ENCODE assay signal across 12 cellular contexts in genomic region chr2:213834331-213834730, GRCh38.
DNase-seq lines count a peak whose midpoint lies in the region; ATAC-seq and TF ChIP-seq lines count a peak whose summit lies in the region.
"Had no signal": no experiment of that assay in that cellular context is flagged by ENCODE, and none has a peak within 500 bp of the region (broad histone marks: within the 10 kb centered on the region; RNA-seq: fewer than 3 reads in every experiment).

No MANE protein-coding gene starts in this region.

- H3K27ac ChIP-seq in RWPE2 (ENCODE audit: poor library complexity, severe bottlenecking) = peak overlapping the region; percentile 52

- DNase-seq in ELR (ENCODE audit: low read depth) = peak; percentile 77
- DNase-seq in RWPE2 (ENCODE audit: low spot score) = no peak
- DNase-seq in fibroblast of pulmonary artery (ENCODE audit: low read depth) = peak; percentile 36
- DNase-seq in natural killer cell treated with Interleukin-12 subunit alpha and Interleukin-12 subunit beta and Interleukin-15 and Interleukin-18, amount 100 ng/mL, for 72 hours (ENCODE audit: low spot score) = no peak
- DNase-seq in GOT3 (lab: John Stamatoyannopoulos, UW) = no peak
- DNase-seq: amygdala, MM.1S, NCI-H2227 treated with DMSO at 0.1 percent for 48 hours had no signal

- H3K4me1 Mint-ChIP-seq in natural killer cell treated with Interleukin-12 subunit alpha and Interleukin-12 subunit beta and Interleukin-15 and Interleukin-18, amount 100 ng/mL, for 72 hours (ENCODE audit: low read depth in 2 of 2) = no peaks in the 10 kb centered on the region

- no peak overlapping the region for H3K4me3 Mint-ChIP-seq in natural killer cell treated with Interleukin-12 subunit alpha and Interleukin-12 subunit beta and Interleukin-15 and Interleukin-18, amount 100 ng/mL, for 72 hours

- H3K36me3 ChIP-seq in RWPE2 (ENCODE audit: low read depth) (no peaks in the 10 kb centered on the region), skeletal muscle satellite cell (ENCODE audit: insufficient read depth, low read length) (no peaks in the 10 kb centered on the region)

- H3K4me1 ChIP-seq in RWPE2 (ENCODE audit: insufficient read depth, poor library complexity, severe bottlenecking) (peaks cover 17% of the 10 kb centered on the region), skeletal muscle satellite cell (ENCODE audit: control insufficient read depth, insufficient read depth, low read length) (peaks cover 17% of the 10 kb centered on the region)

- peaks cover 9% of the 10 kb centered on the region for H3K9me3 Mint-ChIP-seq in natural killer cell treated with Interleukin-12 subunit alpha and Interleukin-12 subunit beta and Interleukin-15 and Interleukin-18, amount 100 ng/mL, for 72 hours

- H3K27ac Mint-ChIP-seq in natural killer cell treated with Interleukin-12 subunit alpha and Interleukin-12 subunit beta and Interleukin-15 and Interleukin-18, amount 100 ng/mL, for 72 hours = no peak overlapping the region

- H3K4me3 ChIP-seq in RWPE2 (ENCODE audit: severe bottlenecking) = no peak overlapping the region
- no peak overlapping the region for H3K4me3 ChIP-seq in fibroblast of pulmonary artery (replicated peaks; ENCODE audit: low read depth, low read length)
- H3K4me3 ChIP-seq in skeletal muscle satellite cell (ENCODE audit: low read length) = peak overlapping the region; percentile 4

- H3K36me3 Mint-ChIP-seq in natural killer cell treated with Interleukin-12 subunit alpha and Interleukin-12 subunit beta and Interleukin-15 and Interleukin-18, amount 100 ng/mL, for 72 hours = no peaks in the 10 kb centered on the region

- ATAC-seq in RWPE2 (ENCODE audit: low read depth) = peak; percentile 97
- ATAC-seq in natural killer cell treated with Interleukin-12 subunit alpha and Interleukin-12 subunit beta and Interleukin-15 and Interleukin-18, amount 100 ng/mL, for 72 hours = no peak
- no peak for ATAC-seq in GM18870 (IDR thresholded peaks at IDR 0.05; ENCODE audit: unreplicated experiment)
- no peak for ATAC-seq in HG02642 (IDR thresholded peaks at IDR 0.05; ENCODE audit: poor library complexity, unreplicated experiment)
- ATAC-seq: Right ventricle myocardium inferior had no signal

- peak overlapping the region; percentile 65 for H3K4me2 ChIP-seq in skeletal muscle satellite cell (ENCODE audit: low read length)

- H3K27me3 Mint-ChIP-seq in natural killer cell treated with Interleukin-12 subunit alpha and Interleukin-12 subunit beta and Interleukin-15 and Interleukin-18, amount 100 ng/mL, for 72 hours = no peaks in the 10 kb centered on the region

- no peaks in the 10 kb centered on the region for H3K27me3 ChIP-seq in RWPE2 (ENCODE audit: insufficient read depth, poor library complexity, severe bottlenecking)
- H3K27me3 ChIP-seq in skeletal muscle satellite cell (ENCODE audit: control insufficient read depth, insufficient read depth, low read length) = no peaks in the 10 kb centered on the region

- H3K9ac ChIP-seq in skeletal muscle satellite cell (ENCODE audit: low read depth, low read length) = no peak overlapping the region

- H3K9me3 ChIP-seq in RWPE2 (ENCODE audit: severe bottlenecking) (no peaks in the 10 kb centered on the region), skeletal muscle satellite cell (replicated peaks; ENCODE audit: low read length) (no peaks in the 10 kb centered on the region)

- no peak for TF ChIP-seq CTCF in RWPE2 (IDR thresholded peaks at IDR 0.05; ENCODE audit: poor library complexity, severe bottlenecking)
- TF ChIP-seq CTCF in fibroblast of pulmonary artery (IDR thresholded peaks at IDR 0.05; ENCODE audit: low read length, missing control alignments) = no peak

Comparison
In these comparisons a context has a peak if more than half of its experiments do, and no peak if none do; other contexts are left out.
1. DNase-seq: peak in ELR (single experiment) and fibroblast of pulmonary artery (single experiment); none in RWPE2 (single experiment), natural killer cell treated with Interleukin-12 subunit alpha and Interleukin-12 subunit beta and Interleukin-15 and Interleukin-18, amount 100 ng/mL, for 72 hours (single experiment) and GOT3 (single experiment).